Comparison of ENCODE assay signal across 17 cellular contexts in genomic region chr19:17654993-17655392, GRCh38. TPM values are rescaled to one million over a fixed set of nuclear protein-coding genes. Genes with fewer than 3 reads are reported as not detected.
DNase-seq lines count a peak whose midpoint lies in the region; ATAC-seq and TF ChIP-seq lines count a peak whose summit lies in the region.
"Had no signal": no experiment of that assay in that cellular context is flagged by ENCODE, and none has a peak within 500 bp of the region (broad histone marks: within the 10 kb centered on the region; RNA-seq: fewer than 3 reads in every experiment).

No MANE protein-coding gene starts in this region.

- H3K4me2 ChIP-seq in smooth muscle cell, result no peak overlapping the region

- no peaks in the 10 kb centered on the region for H3K79me2 ChIP-seq in smooth muscle cell (ENCODE audit: low read depth)

- no peak overlapping the region for H3K4me3 ChIP-seq in smooth muscle cell
- H3K4me3 ChIP-seq: GM12878, sigmoid colon, SJCRH30 had no signal

- ATAC-seq in esophagus mucosa, result peak; percentile 83
- ATAC-seq: GM12878 had no signal

- H3K27ac ChIP-seq in smooth muscle cell (ENCODE audit: low read depth), result no peak overlapping the region
- H3K27ac ChIP-seq: sigmoid colon, SJCRH30, WERI-Rb-1 had no signal

- 84% methylated on average over 8 of the region's 9 CpGs for WGBS in smooth muscle cell (ENCODE audit: low lambda C conversion rate)

- no peak for TF ChIP-seq CTCF in smooth muscle cell (IDR thresholded peaks at IDR 0.05; ENCODE audit: borderline replicate concordance, insufficient read depth, poor library complexity, severe bottlenecking)

- H4K20me1 ChIP-seq in smooth muscle cell (ENCODE audit: low read depth), result no peaks in the 10 kb centered on the region

- no peaks in the 10 kb centered on the region for H3K36me3 ChIP-seq in smooth muscle cell (ENCODE audit: low read depth)
- H3K36me3 ChIP-seq: sigmoid colon, SJCRH30 had no signal

- no peaks in the 10 kb centered on the region for H3K9me3 ChIP-seq in smooth muscle cell (replicated peaks; ENCODE audit: low read depth)

- DNase-seq in NCI-H1417 (lab: John Stamatoyannopoulos, UW) (peak; percentile 12 to 22 (median 14)), NCI-H1417 treated with DMSO at 0.1 percent for 48 hours (lab: John Stamatoyannopoulos, UW) (no peak), COLO829 (ENCODE audit: low spot score) (peak; percentile 60), NCI-H2196 treated with DMSO at 0.1 percent for 48 hours (lab: John Stamatoyannopoulos, UW; ENCODE audit: unreplicated experiment) (peak; percentile 39), smooth muscle cell (lab: John Stamatoyannopoulos, UW; ENCODE audit: unreplicated experiment) (no peak), NCI-H2081 (lab: John Stamatoyannopoulos, UW) (no peak), NCI-H187 (lab: John Stamatoyannopoulos, UW) (no peak)
- DNase-seq: activated naive CD4-positive, alpha-beta T cell treated with Interleukin-2 at 50 U/mL for 16 hours; immature natural killer cell; Kasumi-1; naive B cell; NCI-H446; sigmoid colon; SJCRH30; WERI-Rb-1 had no signal

- H3K4me1 ChIP-seq in smooth muscle cell (ENCODE audit: low read depth), result no peaks in the 10 kb centered on the region
- H3K4me1 ChIP-seq: sigmoid colon, SJCRH30 had no signal

- H3K27me3 ChIP-seq in smooth muscle cell (ENCODE audit: low read depth), result no peaks in the 10 kb centered on the region
- H3K27me3 ChIP-seq: sigmoid colon, SJCRH30 had no signal

- H3K9ac ChIP-seq in smooth muscle cell (ENCODE audit: low read depth), result no peak overlapping the region

- no peak overlapping the region for H2AFZ ChIP-seq in smooth muscle cell (ENCODE audit: low read depth)

- H3F3A ChIP-seq in smooth muscle cell (ENCODE audit: low read depth), result no peaks in the 10 kb centered on the region

RNA-seq across cellular contexts. Expression of gene UNC13A, which starts 33.2 kb away (rescaled TPM):
- total RNA-seq in esophagus mucosa, result 0.04 TPM
- 0.63 and 2.1 TPM in 2 replicates for total RNA-seq in smooth muscle cell
- 0.21 and 0.85 TPM in 2 replicates for polyA plus RNA-seq in smooth muscle cell
- polyA plus RNA-seq: immature natural killer cell had no signal

Comparison
In these comparisons a context has a peak if more than half of its experiments do, and no peak if none do; other contexts are left out.
1. DNase-seq: peak in NCI-H1417 (3 of 3), COLO829 (single experiment) and NCI-H2196 treated with DMSO at 0.1 percent for 48 hours (single experiment); none in NCI-H1417 treated with DMSO at 0.1 percent for 48 hours (single experiment), smooth muscle cell (single experiment), NCI-H2081 (0 of 2) and NCI-H187 (0 of 2).